In the genomic region with DNA sequence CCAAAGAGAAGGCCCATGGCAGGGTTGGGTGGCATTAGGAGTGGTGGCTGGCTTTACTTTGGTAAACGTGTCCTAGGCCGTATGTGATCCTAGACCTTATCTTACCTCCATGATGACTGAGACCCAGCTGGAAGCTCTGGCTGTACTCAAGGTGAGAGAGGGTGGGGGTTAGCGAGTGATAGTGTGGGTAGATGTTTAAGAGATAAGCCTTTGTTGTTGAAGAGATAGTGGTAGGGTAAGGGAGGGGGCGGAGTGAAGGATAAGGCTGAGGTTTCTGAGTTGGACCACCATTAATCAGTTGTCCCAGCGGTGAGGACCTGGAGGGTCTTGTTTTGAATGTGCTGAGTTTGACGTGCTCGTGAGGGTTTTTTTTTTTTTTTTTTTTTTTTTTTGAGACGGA, we compare ENCODE assay signal across 2 cellular contexts.
TF ChIP-seq lines count a peak whose summit lies in the region.

No MANE protein-coding gene starts in this region.

TF ChIP-seq in H1, 55 proteins besides CTCF, POLR2A, EP300 and RAD21:
- TF ChIP-seq RXRA (IDR thresholded peaks at IDR 0.05; ENCODE audit: insufficient read depth, low read depth, low read length) (no peak), CHD7 (IDR thresholded peaks at IDR 0.05; ENCODE audit: insufficient replicate concordance, low read length) (no peak), SIX5 (IDR thresholded peaks at IDR 0.05; ENCODE audit: low read depth, low read length) (no peak), SIRT6 (IDR thresholded peaks at IDR 0.05; ENCODE audit: low read length) (no peak), TBP (IDR thresholded peaks at IDR 0.05; ENCODE audit: low read depth, low read length) (no peak), ASH2L (IDR thresholded peaks at IDR 0.05; ENCODE audit: low read length) (no peak), KDM4A (IDR thresholded peaks at IDR 0.05; ENCODE audit: low read depth, low read length, severe bottlenecking) (no peak), RFX5 (IDR thresholded peaks at IDR 0.05; ENCODE audit: borderline replicate concordance, low read depth, low read length) (no peak), CBX8 (IDR thresholded peaks at IDR 0.05; ENCODE audit: borderline replicate concordance, low read depth, low read length) (no peak), CEBPB (IDR thresholded peaks at IDR 0.05; ENCODE audit: low read depth, low read length) (no peak), NRF1 (IDR thresholded peaks at IDR 0.05; ENCODE audit: low read depth, low read length) (no peak), CBX5 (IDR thresholded peaks at IDR 0.05; ENCODE audit: low read depth, low read length) (no peak), CTBP2 (IDR thresholded peaks at IDR 0.05; ENCODE audit: borderline replicate concordance, insufficient read depth, insufficient read length, low read length) (no peak), HDAC6 (IDR thresholded peaks at IDR 0.05; ENCODE audit: low read depth, low read length) (no peak)

TF ChIP-seq in HepG2, 621 proteins besides CTCF, POLR2A, EP300 and RAD21:
- TF ChIP-seq ESRRA (CRISPR knock-in tag; IDR thresholded peaks at IDR 0.05; ENCODE audit: low read depth) (no peak), TSC22D2 (CRISPR knock-in tag; IDR thresholded peaks at IDR 0.05; ENCODE audit: borderline replicate concordance) (no peak), ZNF746 (CRISPR knock-in tag; IDR thresholded peaks at IDR 0.05) (no peak), ZNF883 (CRISPR knock-in tag; IDR thresholded peaks at IDR 0.05; ENCODE audit: not compliant biosample characterization) (no peak), NFATC3 (CRISPR knock-in tag; IDR thresholded peaks at IDR 0.05) (no peak), ZKSCAN5 (CRISPR knock-in tag; IDR thresholded peaks at IDR 0.05) (no peak), HCFC1 (IDR thresholded peaks at IDR 0.05; ENCODE audit: low read depth, low read length) (no peak), RBFOX2 (IDR thresholded peaks at IDR 0.05; ENCODE audit: low read depth, low read length) (no peak), ZZZ3 (CRISPR knock-in tag; IDR thresholded peaks at IDR 0.05; ENCODE audit: borderline replicate concordance) (no peak), STAG1 (CRISPR knock-in tag; IDR thresholded peaks at IDR 0.05) (no peak)
- TF ChIP-seq, protein P1, sequence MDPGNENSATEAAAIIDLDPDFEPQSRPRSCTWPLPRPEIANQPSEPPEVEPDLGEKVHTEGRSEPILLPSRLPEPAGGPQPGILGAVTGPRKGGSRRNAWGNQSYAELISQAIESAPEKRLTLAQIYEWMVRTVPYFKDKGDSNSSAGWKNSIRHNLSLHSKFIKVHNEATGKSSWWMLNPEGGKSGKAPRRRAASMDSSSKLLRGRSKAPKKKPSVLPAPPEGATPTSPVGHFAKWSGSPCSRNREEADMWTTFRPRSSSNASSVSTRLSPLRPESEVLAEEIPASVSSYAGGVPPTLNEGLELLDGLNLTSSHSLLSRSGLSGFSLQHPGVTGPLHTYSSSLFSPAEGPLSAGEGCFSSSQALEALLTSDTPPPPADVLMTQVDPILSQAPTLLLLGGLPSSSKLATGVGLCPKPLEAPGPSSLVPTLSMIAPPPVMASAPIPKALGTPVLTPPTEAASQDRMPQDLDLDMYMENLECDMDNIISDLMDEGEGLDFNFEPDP (CRISPR knock-in tag; conservative IDR thresholded peaks at IDR 0.05) = no peak
- TF ChIP-seq, protein P2, sequence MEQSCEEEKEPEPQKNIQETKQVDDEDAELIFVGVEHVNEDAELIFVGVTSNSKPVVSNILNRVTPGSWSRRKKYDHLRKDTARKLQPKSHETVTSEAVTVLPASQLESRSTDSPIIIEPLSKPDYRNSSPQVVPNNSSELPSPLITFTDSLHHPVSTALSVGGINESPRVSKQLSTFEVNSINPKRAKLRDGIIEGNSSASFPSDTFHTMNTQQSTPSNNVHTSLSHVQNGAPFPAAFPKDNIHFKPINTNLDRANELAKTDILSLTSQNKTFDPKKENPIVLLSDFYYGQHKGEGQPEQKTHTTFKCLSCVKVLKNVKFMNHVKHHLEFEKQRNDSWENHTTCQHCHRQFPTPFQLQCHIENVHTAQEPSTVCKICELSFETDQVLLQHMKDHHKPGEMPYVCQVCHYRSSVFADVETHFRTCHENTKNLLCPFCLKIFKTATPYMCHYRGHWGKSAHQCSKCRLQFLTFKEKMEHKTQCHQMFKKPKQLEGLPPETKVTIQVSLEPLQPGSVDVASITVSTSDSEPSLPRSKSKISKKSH (CRISPR knock-in tag; IDR thresholded peaks at IDR 0.05; ENCODE audit: borderline replicate concordance) = no peak
- TF ChIP-seq, protein P3, sequence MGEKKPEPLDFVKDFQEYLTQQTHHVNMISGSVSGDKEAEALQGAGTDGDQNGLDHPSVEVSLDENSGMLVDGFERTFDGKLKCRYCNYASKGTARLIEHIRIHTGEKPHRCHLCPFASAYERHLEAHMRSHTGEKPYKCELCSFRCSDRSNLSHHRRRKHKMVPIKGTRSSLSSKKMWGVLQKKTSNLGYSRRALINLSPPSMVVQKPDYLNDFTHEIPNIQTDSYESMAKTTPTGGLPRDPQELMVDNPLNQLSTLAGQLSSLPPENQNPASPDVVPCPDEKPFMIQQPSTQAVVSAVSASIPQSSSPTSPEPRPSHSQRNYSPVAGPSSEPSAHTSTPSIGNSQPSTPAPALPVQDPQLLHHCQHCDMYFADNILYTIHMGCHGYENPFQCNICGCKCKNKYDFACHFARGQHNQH (CRISPR knock-in tag; IDR thresholded peaks at IDR 0.05) = no peak
TF ChIP-seq in HepG2: peak in this region for 0.
